ENCODE assay signal across 8 cellular contexts in the genomic region with DNA sequence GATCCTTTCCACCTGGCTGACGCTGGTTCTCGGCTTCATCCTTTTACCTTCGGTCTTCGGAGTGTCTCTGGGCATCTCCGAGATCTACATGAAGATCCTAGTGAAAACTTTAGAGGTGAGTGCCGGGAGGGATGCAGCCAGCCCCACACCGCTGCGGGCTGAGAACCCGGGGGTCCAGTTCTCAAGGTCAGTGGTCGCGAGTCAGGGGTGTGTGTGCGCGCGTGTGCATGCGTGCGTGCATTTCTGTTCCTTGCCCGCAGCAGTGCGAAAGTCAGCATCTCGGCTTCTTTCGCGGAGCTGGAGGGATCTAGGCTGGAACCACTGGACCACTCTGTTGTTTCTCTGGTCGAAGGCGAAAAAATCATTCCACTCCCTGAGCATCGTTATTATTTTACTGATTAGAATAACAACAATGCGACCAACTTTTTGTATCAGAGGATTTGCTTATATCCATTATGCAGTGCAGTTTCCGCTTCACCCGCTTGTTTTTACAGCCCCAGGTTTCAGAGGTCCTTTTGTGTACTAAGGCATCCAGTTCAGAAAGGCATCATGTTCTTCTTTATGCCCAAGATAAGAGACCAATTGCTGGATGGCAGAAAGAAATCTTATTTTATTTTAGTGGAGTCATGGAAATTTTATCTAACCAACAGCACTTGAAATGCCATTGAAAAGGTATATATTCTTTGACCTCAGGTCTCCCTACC. TPM values are rescaled to one million over a fixed set of nuclear protein-coding genes. Genes with fewer than 3 reads are reported as not detected.
DNase-seq lines count a peak whose midpoint lies in the region; ATAC-seq, FAIRE-seq and TF ChIP-seq lines count a peak whose summit lies in the region.

No MANE protein-coding gene starts in this region.

- peak overlapping the region; percentile 84 for H3K4me3 Mint-ChIP-seq in activated CD8-positive, alpha-beta memory T cell treated with anti-CD3 and anti-CD28 coated beads, Interleukin-2, amount 10 ng/mL, durations not matched to agents 7 days and 5 days

- no peak for FAIRE-seq in K562 (lab: Jason Lieb, UNC)

- H3K9me3 ChIP-seq in K562 (replicated peaks; ENCODE audit: control insufficient read depth, insufficient read depth, low read depth, low read length) (no peaks in the 10 kb centered on the region), liver (ENCODE audit: control insufficient read depth in 4 of 4, low read length in 3 of 4) (no peaks in the 10 kb centered on the region), tibial nerve (no peaks in the 10 kb centered on the region)

- H3K4me1 ChIP-seq in K562 (replicated peaks in 1 of 2; ENCODE audit: control insufficient read depth in 2 of 2, insufficient read depth in 2 of 2, low read length in 2 of 2) (peaks cover 12 to 21% of the 10 kb centered on the region in 2 experiments; a peak in 4 of 5 replicates), liver (ENCODE audit: control insufficient read depth in 4 of 4, insufficient read depth in 4 of 4, low read length in 3 of 4) (peaks cover 3 to 25% (median 11%) of the 10 kb centered on the region in 4 donors), tibial nerve (peaks cover 0 to 20% (median 16%) of the 10 kb centered on the region in 4 donors)

- no peaks in the 10 kb centered on the region for H3K9me1 ChIP-seq in K562 (ENCODE audit: control insufficient read depth, insufficient read depth, low read length)

- H2AFZ ChIP-seq in K562 (ENCODE audit: low read depth, low read length) = peak overlapping the region; percentile 93

- no peak for TF ChIP-seq RAD21 in K562 (CRISPR knock-in tag; conservative IDR thresholded peaks at IDR 0.05 in 1 of 2, IDR thresholded peaks at IDR 0.05 in 1 of 2)
- no peak for TF ChIP-seq RAD21 in liver (IDR thresholded peaks at IDR 0.05)

- peak overlapping the region; percentile 55 for H3K4me3 ChIP-seq in K562
- peak overlapping the region; percentile 73 to 90 (median 76) for H3K4me3 ChIP-seq in liver (ENCODE audit: low read depth in 1 of 3, low read length in 3 of 3)
- peak overlapping the region; percentile 40 to 70 (median 56) for H3K4me3 ChIP-seq in tibial nerve

- peak overlapping the region; percentile 66 for H3K27ac Mint-ChIP-seq in activated CD8-positive, alpha-beta memory T cell treated with anti-CD3 and anti-CD28 coated beads, Interleukin-2, amount 10 ng/mL, durations not matched to agents 7 days and 5 days

- H3K9ac ChIP-seq in K562 (ENCODE audit: insufficient read depth in 1 of 2, low read depth in 2 of 2, low read length in 2 of 2) = peak overlapping the region; percentile 74 to 97
- H3K9ac ChIP-seq in liver (ENCODE audit: low read depth in 1 of 2, low read length in 2 of 2) = peak overlapping the region; percentile 28 to 85

- TF ChIP-seq CTCF in K562 (IDR thresholded peaks at IDR 0.05 in 2 of 3, conservative IDR thresholded peaks at IDR 0.05 in 1 of 3; ENCODE audit: insufficient read depth in 2 of 3, low read depth in 1 of 3, low read length in 3 of 3) = no peak
- TF ChIP-seq CTCF in liver (IDR thresholded peaks at IDR 0.05; ENCODE audit: low read depth, low read length, missing input control) = no peak
- TF ChIP-seq CTCF in tibial nerve (IDR thresholded peaks at IDR 0.05) = no peak

- in situ Hi-C loops in K562 (cut with MboI) = no loop called here

- BruUV-seq in K562 (replicated peaks; lab: Mats Ljungman, UMichigan) = no TSS peak

- 25% methylated on average over 27 of the region's 27 CpGs for whole genome bisulfite sequencing in K562 (ENCODE audit: insufficient coverage, low coverage, missing lambda C conversion rate)
- WGBS in liver = 17% methylated on average over 27 of the region's 27 CpGs
- WGBS in tibial nerve, 2 donors = 12% methylated on average over 23 to 26 of the region's 27 CpGs

- no peak for ATAC-seq in activated CD8-positive, alpha-beta memory T cell treated with anti-CD3 and anti-CD28 coated beads, Interleukin-2, amount 10 ng/mL, durations not matched to agents 7 days and 5 days
- peak; percentile 6 for ATAC-seq in K562
- ATAC-seq in HG02870 (IDR thresholded peaks at IDR 0.05; ENCODE audit: unreplicated experiment) = no peak

- intact Hi-C loops in K562 (cut with micrococcal nuclease) = loop anchor here (5.0 kb wide), 1 partner anchor 40 kb away; no protein-coding TSS in a partner anchor

- POLR2A ChIA-PET in K562 (lab: Yijun Ruan, JAX) = interaction anchor here (0.5 to 2.3 kb wide), 3 partner anchors 11 to 38 kb away, joined by 3 to 12 read pairs (median 5); no protein-coding TSS in a partner anchor

- DNase-seq in activated CD8-positive, alpha-beta memory T cell treated with anti-CD3 and anti-CD28 coated beads, Interleukin-2, amount 10 ng/mL, durations not matched to agents 7 days and 5 days = no peak
- no peak for DNase-seq in activated CD8-positive, alpha-beta memory T cell treated with anti-CD3 and anti-CD28 coated beads, Interleukin-2, amount 50 U/mL, for 48 hours
- DNase-seq in K562 (ENCODE audit: extremely low read depth in 1 of 4, low spot score in 3 of 4) (no peak), tibial nerve (ENCODE audit: low spot score in 2 of 2) (no peak), COLO668 (lab: John Stamatoyannopoulos, UW; ENCODE audit: unreplicated experiment) (no peak), NCI-H1930 (lab: John Stamatoyannopoulos, UW) (no peak)

- H3K36me3 ChIP-seq in K562 (ENCODE audit: control insufficient read depth, insufficient read depth, low read length) = no peaks in the 10 kb centered on the region
- no peaks in the 10 kb centered on the region for H3K36me3 ChIP-seq in liver (ENCODE audit: control insufficient read depth in 4 of 4, insufficient read depth in 3 of 4, low read depth in 1 of 4, low read length in 3 of 4)
- H3K36me3 ChIP-seq in tibial nerve = no peaks in the 10 kb centered on the region

- CTCF ChIA-PET in activated CD8-positive, alpha-beta memory T cell treated with anti-CD3 and anti-CD28 coated beads, Interleukin-2, amount 10 ng/mL, durations not matched to agents 7 days and 5 days (lab: Charles Lee) = interaction anchor here (1.1 to 5.1 kb wide), 6 partner anchors 11 to 107 kb away, joined by 3 to 23 read pairs (median 9); no protein-coding TSS in a partner anchor
- CTCF ChIA-PET in K562 (lab: Yijun Ruan, JAX; ENCODE audit: low intra/inter-chr PET ratio) = no interaction called here

- H3K9me3 Mint-ChIP-seq in activated CD8-positive, alpha-beta memory T cell treated with anti-CD3 and anti-CD28 coated beads, Interleukin-2, amount 10 ng/mL, durations not matched to agents 7 days and 5 days (ENCODE audit: low read depth) = no peaks in the 10 kb centered on the region

- H3K79me2 ChIP-seq in K562 (ENCODE audit: control insufficient read depth, insufficient read depth, low read length) = no peaks in the 10 kb centered on the region

- peaks cover 0 to 5% of the 10 kb centered on the region in 2 experiments; a peak in 1 of 5 replicates for H3K27me3 ChIP-seq in K562 (ENCODE audit: control insufficient read depth in 2 of 2, insufficient read depth in 2 of 2, low read length in 2 of 2)
- H3K27me3 ChIP-seq in liver (ENCODE audit: control insufficient read depth in 4 of 4, insufficient read depth in 4 of 4, low read length in 3 of 4) = no peaks in the 10 kb centered on the region
- H3K27me3 ChIP-seq in tibial nerve = peaks cover 0 to 35% of the 10 kb centered on the region in 2 donors

- H4K20me1 ChIP-seq in K562 (replicated peaks; ENCODE audit: control insufficient read depth, insufficient read depth, low read length) = no peaks in the 10 kb centered on the region

- peaks cover 35% of the 10 kb centered on the region for H3K27me3 Mint-ChIP-seq in activated CD8-positive, alpha-beta memory T cell treated with anti-CD3 and anti-CD28 coated beads, Interleukin-2, amount 10 ng/mL, durations not matched to agents 7 days and 5 days

- H3K4me2 ChIP-seq in K562 (ENCODE audit: insufficient read depth, low read length) = peak overlapping the region; percentile 90

- TF ChIP-seq POLR2A in K562 (conservative IDR thresholded peaks at IDR 0.05) (no peak), tibial nerve (IDR thresholded peaks at IDR 0.05) (no peak)

- peaks cover 41% of the 10 kb centered on the region for H3K4me1 Mint-ChIP-seq in activated CD8-positive, alpha-beta memory T cell treated with anti-CD3 and anti-CD28 coated beads, Interleukin-2, amount 10 ng/mL, durations not matched to agents 7 days and 5 days

- peak overlapping the region; percentile 54; the same call in 2 of the 3 replicates for H3K27ac ChIP-seq in K562 (ENCODE audit: extremely low read depth, low read depth, low read length)
- H3K27ac ChIP-seq in liver (ENCODE audit: low read depth in 1 of 2, low read length in 2 of 2) = peak overlapping the region; percentile 79 to 88
- H3K27ac ChIP-seq in tibial nerve = peak overlapping the region in 3 of 4 donors; percentile 23 to 84 (median 79)

- H3K36me3 Mint-ChIP-seq in activated CD8-positive, alpha-beta memory T cell treated with anti-CD3 and anti-CD28 coated beads, Interleukin-2, amount 10 ng/mL, durations not matched to agents 7 days and 5 days = peaks cover 6% of the 10 kb centered on the region

- TF ChIP-seq EP300 in K562 (IDR thresholded peaks at IDR 0.05; ENCODE audit: low read length) (no peak), tibial nerve (IDR thresholded peaks at IDR 0.05) (no peak)

RNA-seq across cellular contexts. Expression of a gene that starts 0.9 kb away (rescaled TPM):
- total RNA-seq in activated CD8-positive, alpha-beta memory T cell treated with anti-CD3 and anti-CD28 coated beads, Interleukin-2, amount 10 ng/mL, durations not matched to agents 7 days and 5 days = 10 to 100 TPM; 25.9 to 34.0 TPM
- total RNA-seq in K562 (2011; cell fraction: chromatin; rRNA removed; ENCODE audit: low replicate concordance) = 17.1 and 23.6 TPM in 2 replicates
- total RNA-seq in K562 (2011; cell fraction: nucleolus; rRNA removed) = 15.7 and 18.8 TPM in 2 replicates
- 17.5 and 23.5 TPM in 2 replicates for total RNA-seq in K562 (2011; cell fraction: nucleoplasm; rRNA removed)
- total RNA-seq in K562 (2014; rRNA removed) (7.9 and 14.0 TPM in 2 replicates), K562 (2014; rRNA removed; fragmentation: Illumina TruSeq; extraction: Trizol) (15.1 and 18.8 TPM in 2 replicates), K562 (2015; rRNA removed; fragmentation: Illumina TruSeq; extraction: Trizol) (16.1 and 17.0 TPM in 2 replicates), K562 (2021) (14.9 and 15.0 TPM in 2 replicates), liver (1 to 10 TPM; 1.8 to 5.3 TPM), tibial nerve (1 to 10 TPM in 3 of 4 donors, under 1 TPM in 1; 0.90 to 8.1 (median 6.7) TPM)
- polyA plus RNA-seq in K562 (2011; rRNA removed) (12.8 and 14.0 TPM in 2 replicates), K562 (2014; fragmentation: Illumina TruSeq; extraction: Trizol) (12.0 and 12.3 TPM in 2 replicates), K562 (2014; fragmentation: Nextera tagmentation; extraction: Ambion mirVana) (1 to 10 TPM; 4.1 to 7.2 TPM), K562 (2014; rRNA removed) (9.4 and 13.1 TPM in 2 replicates), liver (1 to 10 TPM; 3.8 to 6.2 TPM)
- polyA plus RNA-seq in K562 (2011; cell fraction: cytosol; rRNA removed) = 9.0 and 11.3 TPM in 2 replicates
- 6.7 and 10.4 TPM in 2 replicates for polyA plus RNA-seq in K562 (2011; cell fraction: nucleus; rRNA removed)
- 14.1 and 29.3 TPM in 2 replicates for polyA plus RNA-seq in K562 (2012)
- 11.0 and 12.6 TPM in 2 replicates for polyA minus RNA-seq in K562 (2011; rRNA and poly(A)+ RNA removed)
- polyA minus RNA-seq in K562 (2011; cell fraction: cytosol; rRNA and poly(A)+ RNA removed) = 5.2 and 5.6 TPM in 2 replicates
- 3.5 and 5.6 TPM in 2 replicates for polyA minus RNA-seq in K562 (2011; cell fraction: nucleus; rRNA and poly(A)+ RNA removed)

RNA-seq across cellular contexts. Expression of a gene that starts 51.9 kb away (rescaled TPM):
- total RNA-seq in activated CD8-positive, alpha-beta memory T cell treated with anti-CD3 and anti-CD28 coated beads, Interleukin-2, amount 10 ng/mL, durations not matched to agents 7 days and 5 days = 10 to 100 TPM; 11.3 to 11.5 TPM
- total RNA-seq in K562 (2011; cell fraction: chromatin; rRNA removed; ENCODE audit: low replicate concordance) = 14.8 and 37.7 TPM in 2 replicates
- 19.7 and 26.7 TPM in 2 replicates for total RNA-seq in K562 (2011; cell fraction: nucleolus; rRNA removed)
- total RNA-seq in K562 (2011; cell fraction: nucleoplasm; rRNA removed) = 29.8 and 51.8 TPM in 2 replicates
- 18.4 and 27.0 TPM in 2 replicates for total RNA-seq in K562 (2014; rRNA removed)
- total RNA-seq in K562 (2014; rRNA removed; fragmentation: Illumina TruSeq; extraction: Trizol) = 22.4 and 26.0 TPM in 2 replicates
- total RNA-seq in K562 (2015; rRNA removed; fragmentation: Illumina TruSeq; extraction: Trizol) = 17.9 and 22.1 TPM in 2 replicates
- total RNA-seq in K562 (2021) = 27.6 and 30.9 TPM in 2 replicates
- polyA plus RNA-seq in K562 (2011; rRNA removed) = 43.2 and 48.3 TPM in 2 replicates
- polyA plus RNA-seq in K562 (2011; cell fraction: cytosol; rRNA removed) = 7.0 and 20.7 TPM in 2 replicates
- 13.5 and 17.7 TPM in 2 replicates for polyA plus RNA-seq in K562 (2011; cell fraction: nucleus; rRNA removed)
- polyA plus RNA-seq in K562 (2012) = 23.7 and 59.5 TPM in 2 replicates
- polyA plus RNA-seq in K562 (2014; fragmentation: Illumina TruSeq; extraction: Trizol) = 37.6 and 37.7 TPM in 2 replicates
- polyA plus RNA-seq in K562 (2014; fragmentation: Nextera tagmentation; extraction: Ambion mirVana) = 10 to 100 TPM; 10.8 to 13.7 TPM
- 20.6 and 32.9 TPM in 2 replicates for polyA plus RNA-seq in K562 (2014; rRNA removed)
- 45.2 and 54.5 TPM in 2 replicates for polyA minus RNA-seq in K562 (2011; rRNA and poly(A)+ RNA removed)
- 20.3 and 21.8 TPM in 2 replicates for polyA minus RNA-seq in K562 (2011; cell fraction: cytosol; rRNA and poly(A)+ RNA removed)
- 20.1 and 30.0 TPM in 2 replicates for polyA minus RNA-seq in K562 (2011; cell fraction: nucleus; rRNA and poly(A)+ RNA removed)
- total RNA-seq in liver = 1 to 10 TPM; 1.6 to 7.8 TPM
- polyA plus RNA-seq in liver = 1 to 10 TPM in 1 of 2 donors, under 1 TPM in 1; 0.96 to 1.0 TPM
- 10 to 100 TPM; 10.2 to 21.0 (median 14.8) TPM for total RNA-seq in tibial nerve
